In the genomic region with DNA sequence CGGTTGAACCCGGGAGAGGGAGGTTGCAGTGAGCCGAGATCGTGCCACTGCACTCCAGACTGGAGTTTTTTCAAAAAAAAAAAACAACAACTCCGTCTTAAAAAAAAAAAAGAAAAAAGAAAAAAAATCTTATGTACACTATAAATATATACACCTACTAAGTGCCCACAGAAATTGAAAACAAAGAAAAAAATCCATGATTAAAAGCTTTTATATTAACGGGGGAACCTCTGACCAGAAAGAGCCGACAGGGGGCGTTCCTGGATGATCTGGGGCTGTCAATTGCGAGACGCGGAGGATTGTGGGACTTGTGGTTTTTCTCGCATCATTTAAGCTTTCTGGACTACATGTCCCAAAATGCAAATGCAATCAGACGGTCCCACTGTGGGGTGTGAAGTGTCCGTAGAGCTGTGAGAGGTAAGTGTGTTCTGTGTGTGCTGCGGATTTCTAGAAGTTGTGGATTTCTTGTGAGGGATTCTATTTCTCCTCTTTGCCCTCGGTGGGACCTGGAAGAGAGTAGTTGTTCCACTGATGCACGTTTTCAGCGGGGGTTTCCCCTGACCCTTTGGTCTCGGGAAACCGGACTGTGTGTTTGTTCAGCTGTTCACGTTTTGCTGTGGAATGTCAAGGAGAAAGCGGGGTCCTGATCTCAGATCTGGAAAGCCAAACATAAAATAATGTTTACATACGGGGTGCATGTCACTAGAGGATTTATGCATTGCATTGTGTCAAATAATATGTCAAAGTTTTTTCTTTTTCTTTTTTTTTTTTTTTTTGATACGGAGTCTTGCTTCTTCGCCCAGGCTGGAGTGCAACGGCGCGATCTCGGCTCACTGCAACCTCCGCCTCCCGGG, we compare ENCODE assay signal across 8 cellular contexts. TPM values are rescaled to one million over a fixed set of nuclear protein-coding genes. Genes with fewer than 3 reads are reported as not detected.
A peak's percentile ranks its signal among the peaks of the same experiment; 100 is the strongest.
DNase-seq lines count a peak whose midpoint lies in the region; ATAC-seq, FAIRE-seq and TF ChIP-seq lines count a peak whose summit lies in the region.

A gene with protein sequence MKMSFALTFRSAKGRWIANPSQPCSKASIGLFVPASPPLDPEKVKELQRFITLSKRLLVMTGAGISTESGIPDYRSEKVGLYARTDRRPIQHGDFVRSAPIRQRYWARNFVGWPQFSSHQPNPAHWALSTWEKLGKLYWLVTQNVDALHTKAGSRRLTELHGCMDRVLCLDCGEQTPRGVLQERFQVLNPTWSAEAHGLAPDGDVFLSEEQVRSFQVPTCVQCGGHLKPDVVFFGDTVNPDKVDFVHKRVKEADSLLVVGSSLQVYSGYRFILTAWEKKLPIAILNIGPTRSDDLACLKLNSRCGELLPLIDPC (plus strand): TSS at position 360 of the 854 bp plus-strand sequence. CDS start 1,241 bp downstream, outside the sequence.

- no peaks in the 10 kb centered on the region for H3K79me2 ChIP-seq in HepG2 (ENCODE audit: insufficient read depth, low read length)

- DNase-seq in GM19240 (ENCODE audit: insufficient read length, low spot score) (peak; percentile 98), NCI-H524 treated with DMSO at 0.1 percent for 48 hours (lab: John Stamatoyannopoulos, UW) (peak; percentile 83), dermis blood vessel endothelial cell (peak; percentile 96), HepG2 (ENCODE audit: low spot score) (peak; percentile 93)
- DNase-seq in activated CD4-positive, alpha-beta T cell treated with anti-CD3 and anti-CD28 coated beads, Interleukin-2, amount 10 ng/mL, durations not matched to agents 24 days and 14 days: peak; percentile 96
- peak; percentile 93 for DNase-seq in stimulated activated CD4-positive, alpha-beta T cell treated with anti-CD3 and anti-CD28 coated beads, Interleukin-4, amount 100 ng/mL, for 24 hours

- H3K9ac ChIP-seq in BLaER1 (peak within 1 kb of the TSS; percentile 87), HepG2 (ENCODE audit: insufficient read depth, low read depth, low read length) (peak within 1 kb of the TSS; percentile 79)

- H3K27ac ChIP-seq in BLaER1 (peak within 1 kb of the TSS; percentile 78), HepG2 (ENCODE audit: extremely low read length, insufficient read depth, low read length) (peak within 1 kb of the TSS; percentile 70)

- H3K27me3 Mint-ChIP-seq in activated CD4-positive, alpha-beta T cell treated with anti-CD3 and anti-CD28 coated beads, Interleukin-2, amount 10 ng/mL, durations not matched to agents 24 days and 14 days: peaks cover 3% of the 10 kb centered on the region

- H3K4me1 Mint-ChIP-seq in activated CD4-positive, alpha-beta T cell treated with anti-CD3 and anti-CD28 coated beads, Interleukin-2, amount 10 ng/mL, durations not matched to agents 24 days and 14 days: peaks cover 8% of the 10 kb centered on the region

- POLR2A ChIA-PET in HepG2 (lab: Yijun Ruan, JAX): interaction anchor here (0.7 to 7.1 kb wide), 11 partner anchors 8 to 151 kb away, joined by 3 to 147 read pairs (median 15); a partner anchor contains a TSS

- CTCF ChIA-PET in HepG2 (lab: Yijun Ruan, JAX; ENCODE audit: low intra/inter-chr PET ratio, low total read pairs): interaction anchor here (1.3 kb wide), 1 partner anchor 15 kb away, joined by 5 read pairs; no protein-coding TSS in a partner anchor

- H4K20me1 ChIP-seq in BLaER1 (no peaks in the 10 kb centered on the region), HepG2 (ENCODE audit: insufficient read depth, low read length) (no peaks in the 10 kb centered on the region)

- in situ Hi-C loops in HepG2 (cut with HindIII; ENCODE audit: extremely low pct_ligation_motif_present, low pct_unique_long_range_greater_than_20kb): no loop called here

- intact Hi-C loops in activated CD4-positive, alpha-beta T cell treated with anti-CD3 and anti-CD28 coated beads, Interleukin-2, amount 10 ng/mL, durations not matched to agents 24 days and 14 days (cut with micrococcal nuclease): loop anchor here (1.0 kb wide), 2 partner anchors 9 to 15 kb away; a partner anchor contains a TSS
- intact Hi-C loops in HepG2 (cut with micrococcal nuclease; ENCODE audit: unreplicated experiment): no loop called here

- peak; percentile 99 for FAIRE-seq in HepG2 (lab: Jason Lieb, UNC)

- H3K27me3 ChIP-seq in BLaER1: no peaks in the 10 kb centered on the region
- no peaks in the 10 kb centered on the region for H3K27me3 ChIP-seq in HepG2 (ENCODE audit: control insufficient read depth in 1 of 2, insufficient read depth in 2 of 2, low read length in 2 of 2)

- H3K9me3 Mint-ChIP-seq in activated CD4-positive, alpha-beta T cell treated with anti-CD3 and anti-CD28 coated beads, Interleukin-2, amount 10 ng/mL, durations not matched to agents 24 days and 14 days: no peaks in the 10 kb centered on the region

- ATAC-seq in HG03460 (IDR thresholded peaks at IDR 0.05; ENCODE audit: unreplicated experiment): peak; percentile 95
- peak; percentile 96 for ATAC-seq in HepG2

- H3K36me3 Mint-ChIP-seq in activated CD4-positive, alpha-beta T cell treated with anti-CD3 and anti-CD28 coated beads, Interleukin-2, amount 10 ng/mL, durations not matched to agents 24 days and 14 days (ENCODE audit: low read depth): no peaks in the 10 kb centered on the region

- 0 out of 2 replicates have a peak, but pooled peaks have one; percentile 15 for TF ChIP-seq RAD21 in HepG2 (CRISPR knock-in tag; IDR thresholded peaks at IDR 0.05)

- peak within 1 kb of the TSS; percentile 91 for H2AFZ ChIP-seq in HepG2 (ENCODE audit: low read length)

- 0 out of 4 replicates have a peak, but pooled peaks of 1 of the 2 experiments have one; percentile 12 for TF ChIP-seq EP300 in HepG2 (IDR thresholded peaks at IDR 0.05; ENCODE audit: low read depth in 2 of 2, low read length in 2 of 2)
- 0 out of 2 replicates have a peak, but pooled peaks have one; percentile 25 for TF ChIP-seq EP300 in HepG2 (CRISPR knock-in tag; IDR thresholded peaks at IDR 0.05; ENCODE audit: borderline replicate concordance)

- TSS peak; percentile 86 for BruUV-seq in HepG2 (replicated peaks; lab: Mats Ljungman, UMichigan)

- H3K4me1 ChIP-seq in BLaER1 (peaks cover 15% of the 10 kb centered on the region), HepG2 (ENCODE audit: insufficient read depth, low read length) (peaks cover 10% of the 10 kb centered on the region)

- peak within 1 kb of the TSS; percentile 70 for H3K27ac Mint-ChIP-seq in activated CD4-positive, alpha-beta T cell treated with anti-CD3 and anti-CD28 coated beads, Interleukin-2, amount 10 ng/mL, durations not matched to agents 24 days and 14 days

- H3K36me3 ChIP-seq in BLaER1 (no peaks in the 10 kb centered on the region), HepG2 (replicated peaks in 1 of 2; ENCODE audit: control insufficient read depth in 1 of 2, insufficient read depth in 2 of 2, low read length in 2 of 2) (no peaks in the 10 kb centered on the region)

- no peaks in the 10 kb centered on the region for H3K9me3 ChIP-seq in BLaER1
- no peaks in the 10 kb centered on the region for H3K9me3 ChIP-seq in HepG2 (ENCODE audit: low read length)

- peak within 1 kb of the TSS; percentile 89 for H3K4me3 Mint-ChIP-seq in activated CD4-positive, alpha-beta T cell treated with anti-CD3 and anti-CD28 coated beads, Interleukin-2, amount 10 ng/mL, durations not matched to agents 24 days and 14 days

- peak within 1 kb of the TSS; percentile 74 for H3K4me3 ChIP-seq in BLaER1
- H3K4me3 ChIP-seq in HepG2 (replicated peaks in 1 of 3; ENCODE audit: insufficient read depth in 1 of 3, low read depth in 2 of 3, low read length in 3 of 3): peak within 1 kb of the TSS; percentile 66 to 79 (median 71)

- peak within 1 kb of the TSS; percentile 81 for H3K4me2 ChIP-seq in BLaER1
- peak within 1 kb of the TSS; percentile 68 for H3K4me2 ChIP-seq in HepG2 (ENCODE audit: low read depth, low read length)

- WGBS in HepG2 (ENCODE audit: low lambda C conversion rate): 3% methylated on average over 31 of the region's 31 CpGs

- peak; percentile 82 for TF ChIP-seq CTCF in HepG2 (CRISPR knock-in tag; IDR thresholded peaks at IDR 0.05)

- peak; percentile 45 to 53 for TF ChIP-seq POLR2A in HepG2 (IDR thresholded peaks at IDR 0.05; ENCODE audit: insufficient read depth in 1 of 2, low read depth in 2 of 2, low read length in 2 of 2)

TF ChIP-seq in HepG2, 621 proteins besides CTCF, POLR2A, EP300 and RAD21 (continues in another document):
- TF ChIP-seq ATF7-NPFF (CRISPR knock-in tag; IDR thresholded peaks at IDR 0.05; ENCODE audit: low read depth): no peak
- no peak for TF ChIP-seq YY1 (IDR thresholded peaks at IDR 0.05; ENCODE audit: insufficient read depth, insufficient replicate concordance, low read depth, low read length)
- peak; percentile 79 for TF ChIP-seq ATF1 (CRISPR knock-in tag; IDR thresholded peaks at IDR 0.05)
- no peak for TF ChIP-seq MAF1 (CRISPR knock-in tag; IDR thresholded peaks at IDR 0.05; ENCODE audit: borderline replicate concordance)
- no peak; the same call in 1 of the 2 replicates for TF ChIP-seq MBD4 (IDR thresholded peaks at IDR 0.05; ENCODE audit: borderline replicate concordance, low read length)

RNA-seq across cellular contexts. Expression of the gene that starts here (rescaled TPM):
- total RNA-seq in activated CD4-positive, alpha-beta T cell treated with anti-CD3 and anti-CD28 coated beads, Interleukin-2, amount 10 ng/mL, durations not matched to agents 24 days and 14 days: 1.1 and 2.5 TPM in 2 replicates
- total RNA-seq in dermis blood vessel endothelial cell (1.5 and 3.4 TPM in 2 replicates), HepG2 (2016; rRNA removed; fragmentation: Illumina TruSeq; extraction: Trizol) (3.4 and 7.0 TPM in 2 replicates)
- total RNA-seq in HepG2 (2016; cell fraction: cytosol; rRNA removed; fragmentation: Illumina TruSeq; extraction: Trizol; ENCODE audit: low read depth): 1.7 and 1.8 TPM in 2 replicates
- total RNA-seq in HepG2 (2016; cell fraction: insoluble cytoplasmic fraction; rRNA removed; fragmentation: Illumina TruSeq; extraction: Trizol): 3.3 and 4.9 TPM in 2 replicates
- total RNA-seq in HepG2 (2016; cell fraction: membrane; rRNA removed; fragmentation: Illumina TruSeq; extraction: Trizol): 1.4 and 1.9 TPM in 2 replicates
- 1.8 and 2.1 TPM in 2 replicates for total RNA-seq in HepG2 (2016; cell fraction: nucleus; rRNA removed; fragmentation: Illumina TruSeq; extraction: Trizol)
- 4.8 and 5.8 TPM in 2 replicates for polyA plus RNA-seq in HepG2 (2011; rRNA removed)
- 4.1 and 5.0 TPM in 2 replicates for polyA plus RNA-seq in HepG2 (2011; cell fraction: cytosol; rRNA removed)
- 2.5 and 3.0 TPM in 2 replicates for polyA plus RNA-seq in HepG2 (2011; cell fraction: nucleus; rRNA removed)
- polyA plus RNA-seq in HepG2 (2012): 4.1 and 6.6 TPM in 2 replicates
- polyA plus RNA-seq in HepG2 (2016; cell fraction: cytosol; fragmentation: Illumina TruSeq; extraction: Trizol; ENCODE audit: low read depth): 0.69 and 0.86 TPM in 2 replicates
- polyA plus RNA-seq in HepG2 (2016; cell fraction: insoluble cytoplasmic fraction; fragmentation: Illumina TruSeq; extraction: Trizol; ENCODE audit: low read depth): 4.5 and 4.9 TPM in 2 replicates
- polyA plus RNA-seq in HepG2 (2016; cell fraction: membrane; fragmentation: Illumina TruSeq; extraction: Trizol; ENCODE audit: low read depth): 0.82 and 0.95 TPM in 2 replicates
- 2.4 and 2.7 TPM in 2 replicates for polyA plus RNA-seq in HepG2 (2016; cell fraction: nucleus; fragmentation: Illumina TruSeq; extraction: Trizol; ENCODE audit: insufficient read depth, low read depth)
- polyA minus RNA-seq in HepG2 (2011; rRNA and poly(A)+ RNA removed; ENCODE audit: low replicate concordance): 0.91 and 4.7 TPM in 2 replicates
- polyA minus RNA-seq in HepG2 (2011; cell fraction: cytosol; rRNA and poly(A)+ RNA removed): 0.79 and 1.8 TPM in 2 replicates
- 2.3 and 3.9 TPM in 2 replicates for polyA minus RNA-seq in HepG2 (2011; cell fraction: nucleus; rRNA and poly(A)+ RNA removed)

Comparison
In these comparisons a context has a peak if more than half of its experiments do, and no peak if none do; other contexts are left out.
1. Peak in every context shown above with its lines: DNase-seq, ATAC-seq, H3K4me3 ChIP-seq and H3K27ac ChIP-seq.